Comparison of ENCODE assay signal across 30 cellular contexts in genomic region chr2:21763501-21763900, GRCh38.
"Had no signal": no experiment of that assay in that cellular context is flagged by ENCODE, and none has a peak within 500 bp of the region (broad histone marks: within the 10 kb centered on the region; RNA-seq: fewer than 3 reads in every experiment).

No MANE protein-coding gene starts in this region.

- H3K4me1 ChIP-seq: esophagus muscularis mucosa, foreskin keratinocyte, gastrocnemius medialis had no signal

- H3K27ac ChIP-seq: brain microvascular endothelial cell, coronary artery, esophagus muscularis mucosa, foreskin keratinocyte, gastrocnemius medialis had no signal

- H3K4me3 Mint-ChIP-seq: activated CD4-positive, alpha-beta T cell treated with anti-CD3 and anti-CD28 coated beads, Interleukin-2, amount 10 ng/mL, durations not matched to agents 7 days and 5 days; activated CD8-positive, alpha-beta T cell treated with anti-CD3 and anti-CD28 coated beads for 36 hours; activated naive CD8-positive, alpha-beta T cell; activated T-cell treated with anti-CD3 and anti-CD28 coated beads, Interleukin-2, amount 50 U/mL, for 4 hours; activated T-helper 17 cell treated with anti-CD3 and anti-CD28 coated beads, Interleukin-2, amount 50 U/mL, for 72 hours; central memory CD8-positive, alpha-beta T cell; effector memory CD8-positive, alpha-beta T cell; T-helper 17 cell; T-helper 2 cell treated with Interferon-gamma antibody and Interleukin-4, amounts not matched to agents 5 μg/mL and 100 μg/mL, for 36 hours had no signal

- H3K9me3 Mint-ChIP-seq: activated CD4-positive, alpha-beta T cell treated with anti-CD3 and anti-CD28 coated beads, Interleukin-2, amount 10 ng/mL, durations not matched to agents 7 days and 5 days had no signal

- H3K4me1 Mint-ChIP-seq: activated CD4-positive, alpha-beta T cell treated with anti-CD3 and anti-CD28 coated beads, Interleukin-2, amount 10 ng/mL, durations not matched to agents 7 days and 5 days; activated T-helper 17 cell treated with anti-CD3 and anti-CD28 coated beads, Interleukin-2, amount 50 U/mL, for 72 hours; central memory CD8-positive, alpha-beta T cell; T-helper 17 cell had no signal

- DNase-seq: activated CD4-positive, alpha-beta T cell treated with anti-CD3 and anti-CD28 coated beads for 1 hour; activated CD4-positive, alpha-beta T cell treated with anti-CD3 and anti-CD28 coated beads for 4 hours; activated CD4-positive, alpha-beta T cell treated with anti-CD3 and anti-CD28 coated beads, Interleukin-2, amount 10 ng/mL, durations not matched to agents 7 days and 5 days; activated CD4-positive, alpha-beta T cell treated with anti-CD3 and anti-CD28 coated beads, Interleukin-2, amount 50 U/mL, for 48 hours; activated CD8-positive, alpha-beta memory T cell treated with anti-CD3 and anti-CD28 coated beads for 24 hours; activated CD8-positive, alpha-beta T cell treated with anti-CD3 and anti-CD28 coated beads for 36 hours; activated effector memory CD4-positive, alpha-beta T cell treated with Interleukin-2 at 50 U/mL for 16 hours; activated gamma-delta T cell treated with Interleukin-2 at 50 U/mL for 16 hours; activated naive CD4-positive, alpha-beta T cell treated with anti-CD3 and anti-CD28 coated beads, Interleukin-2, amount 50 U/mL, for 16 hours; activated naive CD4-positive, alpha-beta T cell treated with Interleukin-2 at 50 U/mL for 16 hours; activated T-cell treated with anti-CD3 and anti-CD28 coated beads, Interleukin-2, amount 50 U/mL, for 4 hours; amniotic stem cell; anterior cingulate cortex; brain microvascular endothelial cell; dermis blood vessel endothelial cell; effector CD4-positive, alpha-beta T cell; effector memory CD8-positive, alpha-beta T cell; erythroblast; foreskin keratinocyte; gastrocnemius medialis; glutamatergic neuron; T-helper 1 cell; T-helper 17 cell; T1000 had no signal

- H3K27me3 ChIP-seq: brain microvascular endothelial cell, esophagus muscularis mucosa, foreskin keratinocyte, gastrocnemius medialis had no signal

- H3K4me3 ChIP-seq: coronary artery, esophagus muscularis mucosa, gastrocnemius medialis had no signal

- H3K27me3 Mint-ChIP-seq: activated CD4-positive, alpha-beta T cell treated with anti-CD3 and anti-CD28 coated beads, Interleukin-2, amount 10 ng/mL, durations not matched to agents 7 days and 5 days; activated CD8-positive, alpha-beta T cell treated with anti-CD3 and anti-CD28 coated beads for 36 hours; activated naive CD8-positive, alpha-beta T cell; activated T-helper 17 cell treated with anti-CD3 and anti-CD28 coated beads, Interleukin-2, amount 50 U/mL, for 72 hours; central memory CD8-positive, alpha-beta T cell; effector memory CD8-positive, alpha-beta T cell; T-helper 17 cell had no signal

- H3K36me3 Mint-ChIP-seq: activated naive CD8-positive, alpha-beta T cell had no signal

- H3K36me3 ChIP-seq: brain microvascular endothelial cell, esophagus muscularis mucosa, gastrocnemius medialis had no signal

- H3K27ac Mint-ChIP-seq: activated CD4-positive, alpha-beta T cell treated with anti-CD3 and anti-CD28 coated beads, Interleukin-2, amount 10 ng/mL, durations not matched to agents 7 days and 5 days; activated CD8-positive, alpha-beta T cell treated with anti-CD3 and anti-CD28 coated beads for 36 hours; activated naive CD8-positive, alpha-beta T cell; activated T-helper 17 cell treated with anti-CD3 and anti-CD28 coated beads, Interleukin-2, amount 50 U/mL, for 72 hours; effector memory CD8-positive, alpha-beta T cell; T-helper 17 cell; T-helper 2 cell treated with Interferon-gamma antibody and Interleukin-4, amounts not matched to agents 5 μg/mL and 100 μg/mL, for 36 hours had no signal

- H3K9me3 ChIP-seq: gastrocnemius medialis had no signal
